Comparison of ENCODE assay signal across 12 cellular contexts in genomic region chr1:26094076-26094669, GRCh38. TPM values are rescaled to one million over a fixed set of nuclear protein-coding genes. Genes with fewer than 3 reads are reported as not detected.
DNase-seq lines count a peak whose midpoint lies in the region; ATAC-seq and TF ChIP-seq lines count a peak whose summit lies in the region.
"Had no signal": no experiment of that assay in that cellular context is flagged by ENCODE, and none has a peak within 500 bp of the region (broad histone marks: within the 10 kb centered on the region; RNA-seq: fewer than 3 reads in every experiment).

No MANE protein-coding gene starts in this region.

- H3K4me1 ChIP-seq in body of pancreas (peaks cover 23% of the 10 kb centered on the region), upper lobe of right lung (peaks cover 6% of the 10 kb centered on the region), uterus (no peaks in the 10 kb centered on the region)
- H3K4me1 ChIP-seq: breast epithelium had no signal

- no peak for DNase-seq in Right ventricle myocardium inferior (ENCODE audit: missing footprints)
- DNase-seq in cardiac septum (ENCODE audit: low spot score) = no peak
- DNase-seq in body of pancreas = peak; percentile 63 to 90 (median 74)
- DNase-seq in left kidney (ENCODE audit: low read depth, low spot score) = peak; percentile 68
- DNase-seq in upper lobe of right lung = no peak
- no peak for DNase-seq in uterus
- DNase-seq in lower leg skin (ENCODE audit: low spot score in 2 of 2) = no peak
- DNase-seq: activated T-cell treated with anti-CD3 and anti-CD28 coated beads, Interleukin-2, amount 50 U/mL, for 72 hours had no signal

- H3K9me3 ChIP-seq in body of pancreas (no peaks in the 10 kb centered on the region), upper lobe of right lung (no peaks in the 10 kb centered on the region), uterus (no peaks in the 10 kb centered on the region)
- H3K9me3 ChIP-seq: breast epithelium had no signal

- H3K27me3 ChIP-seq in body of pancreas (no peaks in the 10 kb centered on the region), upper lobe of right lung (peaks cover 5% of the 10 kb centered on the region), uterus (no peaks in the 10 kb centered on the region)

- intact Hi-C loops in Right ventricle myocardium inferior (cut with DNase I) (loop anchor here (1.0 kb wide), 2 partner anchors 27 to 58 kb away; partner anchors contain the start of gene TRIM63), cardiac septum (cut with DNase I) (loop anchor here (1.0 to 2.0 kb wide), 3 partner anchors 27 to 73 kb away; partner anchors contain the start of genes EXTL1 and TRIM63), body of pancreas (cut with DNase I) (no loop called here), upper lobe of right lung (cut with DNase I) (no loop called here), uterus (cut with DNase I; ENCODE audit: low total_unique reads) (no loop called here), lower leg skin (cut with DNase I; ENCODE audit: low total_unique reads) (loop anchor here (10.0 kb wide), 1 partner anchor 59 kb away; no protein-coding TSS in a partner anchor)

- ATAC-seq in Right ventricle myocardium inferior (peak; percentile 94), body of pancreas (peak; percentile 90), upper lobe of right lung (peak; percentile 45), HG02642 (IDR thresholded peaks at IDR 0.05; ENCODE audit: poor library complexity, unreplicated experiment) (no peak)
- ATAC-seq: activated T-cell treated with anti-CD3 and anti-CD28 coated beads, Interleukin-2, amount 50 U/mL, for 72 hours; stimulated activated memory B cell treated with anti-CD40 and anti-IgM and Interleukin-4, amounts not matched to agents 10 μg/mL and 1 μg/mL and 100 μg/mL, for 72 hours had no signal

- no peak overlapping the region for H3K4me3 ChIP-seq in body of pancreas
- H3K4me3 ChIP-seq in upper lobe of right lung = no peak overlapping the region
- no peak overlapping the region for H3K4me3 ChIP-seq in uterus
- H3K4me3 ChIP-seq in lower leg skin (ENCODE audit: low read depth, poor library complexity, severe bottlenecking) = no peak overlapping the region
- H3K4me3 ChIP-seq: breast epithelium had no signal

- peak in 1 of 3 donors; percentile 73 for TF ChIP-seq POLR2A in body of pancreas (IDR thresholded peaks at IDR 0.05)
- no peak for TF ChIP-seq POLR2A in uterus (IDR thresholded peaks at IDR 0.05)
- TF ChIP-seq POLR2A in lower leg skin (IDR thresholded peaks at IDR 0.05) = no peak

- no peaks in the 10 kb centered on the region for H3K36me3 ChIP-seq in body of pancreas (replicated peaks in 1 of 2; ENCODE audit: insufficient read depth in 1 of 2, low read depth in 2 of 2)
- no peaks in the 10 kb centered on the region for H3K36me3 ChIP-seq in upper lobe of right lung
- no peaks in the 10 kb centered on the region for H3K36me3 ChIP-seq in uterus
- H3K36me3 ChIP-seq: breast epithelium had no signal

- TF ChIP-seq CTCF in body of pancreas (IDR thresholded peaks at IDR 0.05) = peak in 1 of 7 experiments; percentile 4
- no peak for TF ChIP-seq CTCF in upper lobe of right lung (IDR thresholded peaks at IDR 0.05)
- TF ChIP-seq CTCF in uterus (IDR thresholded peaks at IDR 0.05) = no peak
- TF ChIP-seq CTCF in lower leg skin (IDR thresholded peaks at IDR 0.05) = no peak

- H3K27ac ChIP-seq in body of pancreas = peak overlapping the region; percentile 54 to 78 (median 65)
- no peak overlapping the region for H3K27ac ChIP-seq in upper lobe of right lung
- H3K27ac ChIP-seq in uterus = no peak overlapping the region
- H3K27ac ChIP-seq: breast epithelium had no signal

- WGBS in body of pancreas, 2 donors = 8 to 19% methylated on average over 7 to 11 of the region's 11 CpGs
- 18 to 19% methylated on average over 10 to 11 of the region's 11 CpGs for WGBS in lower leg skin, 2 donors

RNA-seq across cellular contexts. Expression of gene PDIK1L, which starts 17.5 kb away (rescaled TPM):
- 4.0 TPM for total RNA-seq in Right ventricle myocardium inferior
- total RNA-seq in cardiac septum = 3.5 TPM
- 1 to 10 TPM; 5.6 to 7.8 TPM for total RNA-seq in body of pancreas
- 11.4 TPM for total RNA-seq in upper lobe of right lung
- total RNA-seq in uterus = 10 to 100 TPM; 13.8 to 95.6 (median 20.9) TPM
- total RNA-seq in lower leg skin = 10 to 100 TPM; 14.0 to 16.7 (median 14.4) TPM

RNA-seq across cellular contexts. Expression of gene TRIM63, which starts 26.7 kb away (rescaled TPM):
- total RNA-seq in Right ventricle myocardium inferior = 212 TPM
- 123 TPM for total RNA-seq in cardiac septum
- total RNA-seq in body of pancreas = not detected
- 0.46 TPM for total RNA-seq in upper lobe of right lung
- 1 to 10 TPM in 1 of 4 donors, under 1 TPM in 1, not detected in 2; 0.77 to 5.4 TPM for total RNA-seq in uterus
- total RNA-seq in lower leg skin = 1 to 10 TPM in 3 of 4 donors, under 1 TPM in 1; 0.21 to 2.5 (median 2.1) TPM
- total RNA-seq: epithelial cell of proximal tubule had no signal

RNA-seq across cellular contexts. Expression of gene SLC30A2, which starts 48.3 kb away (rescaled TPM):
- 4.0 TPM for total RNA-seq in Right ventricle myocardium inferior
- 5.0 TPM for total RNA-seq in cardiac septum
- total RNA-seq in body of pancreas = 10 to 100 TPM; 44.5 to 64.6 TPM
- total RNA-seq in upper lobe of right lung = not detected
- total RNA-seq in uterus = under 1 TPM in 2 of 4 donors, not detected in 2; 0.07 to 0.49 TPM
- total RNA-seq in lower leg skin = 1 to 10 TPM in 1 of 4 donors, under 1 TPM in 3; 0.13 to 1.8 (median 0.42) TPM
- total RNA-seq: activated T-cell treated with anti-CD3 and anti-CD28 coated beads, Interleukin-2, amount 50 U/mL, for 72 hours; epithelial cell of proximal tubule had no signal

Comparison
In these comparisons a context has a peak if more than half of its experiments do, and no peak if none do; other contexts are left out.
1. DNase-seq: peak in body of pancreas (4 of 4) and left kidney (single experiment); none in Right ventricle myocardium inferior (single experiment), cardiac septum (single experiment), upper lobe of right lung (single experiment), uterus (0 of 2) and lower leg skin (0 of 2).
2. H3K27ac ChIP-seq: peak in body of pancreas (4 of 4); none in upper lobe of right lung (single experiment) and uterus (0 of 2).
3. RNA of gene TRIM63, which starts 26.7 kb away (total RNA-seq): 212 TPM in Right ventricle myocardium inferior (single experiment) and 123 TPM in cardiac septum (single experiment); 0.21 to 2.5 TPM in lower leg skin, 0.77 to 5.4 TPM in uterus, 0.46 TPM in upper lobe of right lung (single experiment) and not detected in body of pancreas; every median in the first group is over 10 times any median in the second.
4. intact Hi-C loops: an anchor here in Right ventricle myocardium inferior (1.0 kb wide), cardiac septum (1.0 to 2.0 kb wide) and lower leg skin (10.0 kb wide); none called in body of pancreas, upper lobe of right lung and uterus.